6 cellular contexts compared by ENCODE assay signal in genomic region chr19:17246681-17247425, GRCh38. TPM values are rescaled to one million over a fixed set of nuclear protein-coding genes. Genes with fewer than 3 reads are reported as not detected.
DNase-seq lines count a peak whose midpoint lies in the region; ATAC-seq and TF ChIP-seq lines count a peak whose summit lies in the region.

No MANE protein-coding gene starts in this region.

- H3K27me3 Mint-ChIP-seq in activated CD4-positive, alpha-beta T cell treated with anti-CD3 and anti-CD28 coated beads, Interleukin-2, amount 10 ng/mL, durations not matched to agents 7 days and 5 days, result peaks cover 21% of the 10 kb centered on the region

- H3K36me3 ChIP-seq in ovary, result no peaks in the 10 kb centered on the region

- no peaks in the 10 kb centered on the region for H3K9me3 ChIP-seq in ovary

- no peaks in the 10 kb centered on the region for H3K9me3 Mint-ChIP-seq in activated CD4-positive, alpha-beta T cell treated with anti-CD3 and anti-CD28 coated beads, Interleukin-2, amount 10 ng/mL, durations not matched to agents 7 days and 5 days

- H3K4me1 Mint-ChIP-seq in activated CD4-positive, alpha-beta T cell treated with anti-CD3 and anti-CD28 coated beads, Interleukin-2, amount 10 ng/mL, durations not matched to agents 7 days and 5 days, result peaks cover 7% of the 10 kb centered on the region

- no peak for TF ChIP-seq EP300 in ovary (IDR thresholded peaks at IDR 0.05)

- ATAC-seq in GM21367 (IDR thresholded peaks at IDR 0.05; ENCODE audit: unreplicated experiment) (no peak), GM18520 (IDR thresholded peaks at IDR 0.05; ENCODE audit: unreplicated experiment) (no peak)

- H3K27ac ChIP-seq in cingulate gyrus (ENCODE audit: low read depth, low read length) (peak overlapping the region; percentile 79), ovary (peak overlapping the region; percentile 44 to 66)

- 19 to 22% (median 20%) methylated on average over 21 of the region's 21 CpGs for WGBS in ovary, 3 donors

- CTCF ChIA-PET in activated CD4-positive, alpha-beta T cell treated with anti-CD3 and anti-CD28 coated beads, Interleukin-2, amount 10 ng/mL, durations not matched to agents 7 days and 5 days (lab: Charles Lee), result no interaction called here

- POLR2A ChIA-PET in activated CD4-positive, alpha-beta T cell treated with anti-CD3 and anti-CD28 coated beads, Interleukin-2, amount 10 ng/mL, durations not matched to agents 7 days and 5 days (lab: Charles Lee), result no interaction called here

- H3K4me3 ChIP-seq in ovary, result peak overlapping the region; percentile 87

- H3K27ac Mint-ChIP-seq in activated CD4-positive, alpha-beta T cell treated with anti-CD3 and anti-CD28 coated beads, Interleukin-2, amount 10 ng/mL, durations not matched to agents 7 days and 5 days, result no peak overlapping the region

- intact Hi-C loops in ovary (cut with DNase I), result no loop called here

- peak overlapping the region; percentile 75 for H3K4me3 Mint-ChIP-seq in activated CD4-positive, alpha-beta T cell treated with anti-CD3 and anti-CD28 coated beads, Interleukin-2, amount 10 ng/mL, durations not matched to agents 7 days and 5 days

- TF ChIP-seq POLR2A in ovary (IDR thresholded peaks at IDR 0.05), result no peak

- H3K36me3 Mint-ChIP-seq in activated CD4-positive, alpha-beta T cell treated with anti-CD3 and anti-CD28 coated beads, Interleukin-2, amount 10 ng/mL, durations not matched to agents 7 days and 5 days (ENCODE audit: low read depth), result no peaks in the 10 kb centered on the region

- no peaks in the 10 kb centered on the region for H3K27me3 ChIP-seq in ovary

- no peak for TF ChIP-seq CTCF in ovary (IDR thresholded peaks at IDR 0.05)

- H3K4me1 ChIP-seq in ovary (ENCODE audit: insufficient read depth), result peaks cover 4% of the 10 kb centered on the region

- DNase-seq in activated CD4-positive, alpha-beta T cell treated with anti-CD3 and anti-CD28 coated beads, Interleukin-2, amount 10 ng/mL, durations not matched to agents 7 days and 5 days, result no peak
- DNase-seq in activated CD4-positive, alpha-beta T cell treated with anti-CD3 and anti-CD28 coated beads for 1 hour, result no peak
- peak in 1 of 5 donors; percentile 48 for DNase-seq in ovary

RNA-seq across cellular contexts. Expression of gene NR2F6, which starts 1.1 kb away (rescaled TPM):
- total RNA-seq in activated CD4-positive, alpha-beta T cell treated with anti-CD3 and anti-CD28 coated beads, Interleukin-2, amount 10 ng/mL, durations not matched to agents 7 days and 5 days, result 1 to 10 TPM; 3.6 to 3.8 TPM
- 10 to 100 TPM; 21.5 to 46.4 (median 28.4) TPM for total RNA-seq in ovary
- 10 to 100 TPM in 1 of 2 donors, 1 to 10 TPM in 1; 3.7 to 10.5 TPM for polyA plus RNA-seq in ovary

RNA-seq across cellular contexts. Expression of gene USHBP1, which starts 17.7 kb away (rescaled TPM):
- under 1 TPM in 1 of 2 experiments, not detected in 1; 0.27 TPM for total RNA-seq in activated CD4-positive, alpha-beta T cell treated with anti-CD3 and anti-CD28 coated beads, Interleukin-2, amount 10 ng/mL, durations not matched to agents 7 days and 5 days
- total RNA-seq in ovary, result 1 to 10 TPM; 1.5 to 7.0 (median 2.0) TPM
- polyA plus RNA-seq in ovary, result 1 to 10 TPM; 1.1 to 8.9 TPM

RNA-seq across cellular contexts. Expression of gene BABAM1, which starts 20.4 kb away (rescaled TPM):
- 100 to 1,000 TPM; 111 to 113 TPM for total RNA-seq in activated CD4-positive, alpha-beta T cell treated with anti-CD3 and anti-CD28 coated beads, Interleukin-2, amount 10 ng/mL, durations not matched to agents 7 days and 5 days
- total RNA-seq in ovary, result 10 to 100 TPM; 37.4 to 74.8 (median 57.8) TPM
- polyA plus RNA-seq in ovary, result 10 to 100 TPM; 62.6 to 99.1 TPM

RNA-seq across cellular contexts. Expression of gene OCEL1, which starts 20.8 kb away (rescaled TPM):
- total RNA-seq in activated CD4-positive, alpha-beta T cell treated with anti-CD3 and anti-CD28 coated beads, Interleukin-2, amount 10 ng/mL, durations not matched to agents 7 days and 5 days, result 10 to 100 TPM; 19.6 to 23.1 TPM
- total RNA-seq in ovary, result 10 to 100 TPM in 6 of 7 donors, 1 to 10 TPM in 1; 6.4 to 39.8 (median 20.3) TPM
- polyA plus RNA-seq in ovary, result 10 to 100 TPM; 16.7 to 18.6 TPM

RNA-seq across cellular contexts. Expression of gene USE1, which starts 31.7 kb away (rescaled TPM):
- total RNA-seq in activated CD4-positive, alpha-beta T cell treated with anti-CD3 and anti-CD28 coated beads, Interleukin-2, amount 10 ng/mL, durations not matched to agents 7 days and 5 days, result 10 to 100 TPM; 23.3 to 24.7 TPM
- 10 to 100 TPM; 23.8 to 42.1 (median 30.9) TPM for total RNA-seq in ovary
- 10 to 100 TPM; 15.8 to 50.3 TPM for polyA plus RNA-seq in ovary

Comparison
In these comparisons a context has a peak if more than half of its experiments do, and no peak if none do; other contexts are left out.
1. RNA of gene NR2F6, which starts 1.1 kb away (total RNA-seq): 21.5 to 46.4 TPM in ovary; 3.6 to 3.8 TPM in activated CD4-positive, alpha-beta T cell treated with anti-CD3 and anti-CD28 coated beads, Interleukin-2, amount 10 ng/mL, durations not matched to agents 7 days and 5 days; every median in the first group is over 4 times any median in the second.